In genomic region chr4:77006753-77007355, GRCh38 we compare ENCODE assay signal across 12 cellular contexts. TPM values are rescaled to one million over a fixed set of nuclear protein-coding genes. Genes with fewer than 3 reads are reported as not detected.
DNase-seq lines count a peak whose midpoint lies in the region; ATAC-seq, FAIRE-seq and TF ChIP-seq lines count a peak whose summit lies in the region.
"Had no signal": no experiment of that assay in that cellular context is flagged by ENCODE, and none has a peak within 500 bp of the region (broad histone marks: within the 10 kb centered on the region; RNA-seq: fewer than 3 reads in every experiment).

No MANE protein-coding gene starts in this region.

- peaks cover 43% of the 10 kb centered on the region for H3K4me1 ChIP-seq in lower lobe of right lung

- no peak for TF ChIP-seq CTCF in CD14-positive monocyte (IDR thresholded peaks at IDR 0.05)
- no peak for TF ChIP-seq CTCF in lower lobe of right lung (IDR thresholded peaks at IDR 0.05)

- H3K27me3 ChIP-seq in lower lobe of right lung (ENCODE audit: low read depth) = no peaks in the 10 kb centered on the region

- H3K36me3 Mint-ChIP-seq in CD14-positive monocyte (peaks cover 7 to 10% of the 10 kb centered on the region in 2 donors), T-helper 17 cell (ENCODE audit: low read depth) (no peaks in the 10 kb centered on the region)

- DNase-seq in CD14-positive monocyte (ENCODE audit: low spot score) (no peak), T-helper 17 cell (no peak), lower lobe of right lung (no peak), GM12892 (ENCODE audit: insufficient read length) (no peak), occipital lobe (lab: John Stamatoyannopoulos, UW) (no peak), SIG-M5 treated with dmso at 0.1 percent for 504 hours (lab: John Stamatoyannopoulos, UW; ENCODE audit: unreplicated experiment) (no peak)
- no peak for DNase-seq in effector CD4-positive, alpha-beta T cell
- DNase-seq: activated T-cell treated with anti-CD3 and anti-CD28 coated beads, Interleukin-2, amount 50 U/mL, for 24 hours; NCI-H526 treated with DMSO at 0.1 percent for 48 hours; T-helper 9 cell had no signal

- TF ChIP-seq POLR2A in GM12892 (IDR thresholded peaks at IDR 0.05; ENCODE audit: low read depth, low read length) = no peak

- H3K27me3 Mint-ChIP-seq in CD14-positive monocyte (ENCODE audit: low read depth in 3 of 3) (no peaks in the 10 kb centered on the region), T-helper 17 cell (no peaks in the 10 kb centered on the region)
- H3K27me3 Mint-ChIP-seq: activated T-cell treated with anti-CD3 and anti-CD28 coated beads, Interleukin-2, amount 50 U/mL, for 24 hours had no signal

- ATAC-seq in GM21423 (IDR thresholded peaks at IDR 0.05; ENCODE audit: unreplicated experiment) = peak; percentile 9
- peak; percentile 17 for ATAC-seq in T-helper 17 cell
- ATAC-seq in lower lobe of right lung = peak in 1 of 2 donors; percentile 3

- peaks cover 0 to 2% (median 0%) of the 10 kb centered on the region in 7 donors for H3K9me3 Mint-ChIP-seq in CD14-positive monocyte
- H3K9me3 Mint-ChIP-seq: activated T-cell treated with anti-CD3 and anti-CD28 coated beads, Interleukin-2, amount 50 U/mL, for 24 hours had no signal

- no peak overlapping the region for H3K4me3 Mint-ChIP-seq in CD14-positive monocyte
- H3K4me3 Mint-ChIP-seq in T-helper 17 cell = peak overlapping the region; percentile 79
- H3K4me3 Mint-ChIP-seq: activated T-cell treated with anti-CD3 and anti-CD28 coated beads, Interleukin-2, amount 50 U/mL, for 24 hours had no signal

- H3K27ac ChIP-seq in lower lobe of right lung = peak overlapping the region; percentile 54
- H3K27ac ChIP-seq: prostate gland had no signal

- H3K9me3 ChIP-seq in T-helper 17 cell (ENCODE audit: control insufficient read depth, low read length, poor library complexity, severe bottlenecking) = no peaks in the 10 kb centered on the region
- H3K9me3 ChIP-seq in lower lobe of right lung = no peaks in the 10 kb centered on the region
- H3K9me3 ChIP-seq: prostate gland had no signal

- no peak overlapping the region for H3K4me3 ChIP-seq in lower lobe of right lung
- H3K4me3 ChIP-seq: prostate gland had no signal

- H3K4me1 Mint-ChIP-seq in CD14-positive monocyte (peaks cover 26% of the 10 kb centered on the region), T-helper 17 cell (peaks cover 41% of the 10 kb centered on the region)

- intact Hi-C loops in CD14-positive monocyte (cut with micrococcal nuclease) (no loop called here), lower lobe of right lung (cut with DNase I) (no loop called here)

- FAIRE-seq in GM12892 (lab: Jason Lieb, UNC) = no peak

- no peaks in the 10 kb centered on the region for H3K36me3 ChIP-seq in lower lobe of right lung
- H3K36me3 ChIP-seq: prostate gland had no signal

- peak overlapping the region; percentile 58 to 93 (median 87) for H3K27ac Mint-ChIP-seq in CD14-positive monocyte
- peak overlapping the region; percentile 89 for H3K27ac Mint-ChIP-seq in T-helper 17 cell

RNA-seq across cellular contexts. Expression of gene SEPTIN11, which starts 57.3 kb away (rescaled TPM):
- polyA plus RNA-seq in CD14-positive monocyte = 10 to 100 TPM in 1 of 2 donors, 1 to 10 TPM in 1; 8.8 to 14.8 TPM
- total RNA-seq in T-helper 17 cell (10 to 100 TPM; 21.4 to 40.3 TPM), lower lobe of right lung (127 TPM), occipital lobe (244 TPM)
- polyA plus RNA-seq in GM12892 (2012; ENCODE audit: missing spikeins) = 63.6 TPM
